Comparison of ENCODE assay signal across 31 cellular contexts in the genomic region with DNA sequence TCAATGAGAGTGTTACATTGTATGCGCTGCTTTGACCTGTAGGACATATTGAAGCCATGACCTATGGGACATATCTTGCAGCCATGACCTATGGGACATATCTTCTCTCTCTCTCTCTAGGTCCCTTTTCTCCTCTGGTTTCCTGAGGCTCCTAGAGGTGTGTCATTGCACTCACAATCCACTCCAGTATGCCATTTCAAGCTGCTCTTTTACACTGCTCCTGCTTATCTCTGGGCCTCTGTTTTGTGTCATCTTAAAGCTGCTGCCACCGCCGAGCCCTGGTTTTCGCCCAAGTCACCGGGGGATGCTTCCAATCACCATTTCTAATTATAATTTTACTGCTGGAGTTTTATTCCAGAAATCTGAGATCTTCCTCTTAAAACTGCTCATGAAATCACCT.
"Had no signal": no experiment of that assay in that cellular context is flagged by ENCODE, and none has a peak within 500 bp of the region (broad histone marks: within the 10 kb centered on the region; RNA-seq: fewer than 3 reads in every experiment).

No MANE protein-coding gene starts in this region.

- DNase-seq: activated CD4-positive, alpha-beta T cell treated with anti-CD3 and anti-CD28 coated beads for 1 hour; activated CD4-positive, alpha-beta T cell treated with anti-CD3 and anti-CD28 coated beads for 48 hours; activated CD4-positive, alpha-beta T cell treated with anti-CD3 and anti-CD28 coated beads, Interleukin-2, amount 50 U/mL, for 1 hour; activated CD4-positive, alpha-beta T cell treated with anti-CD3 and anti-CD28 coated beads, Interleukin-2, amount 50 U/mL, for 48 hours; activated CD8-positive, alpha-beta memory T cell treated with anti-CD3 and anti-CD28 coated beads, Interleukin-2, amount 50 U/mL, for 48 hours; activated CD8-positive, alpha-beta T cell treated with anti-CD3 and anti-CD28 coated beads, Interleukin-2, amount 10 ng/mL, durations not matched to agents 7 days and 5 days; activated gamma-delta T cell; activated naive CD4-positive, alpha-beta T cell; activated naive CD4-positive, alpha-beta T cell treated with anti-CD3 and anti-CD28 coated beads, Interleukin-2, amount 10 ng/mL, durations not matched to agents 7 days and 5 days; activated naive CD8-positive, alpha-beta T cell treated with anti-CD3 and anti-CD28 coated beads, Interleukin-2, amount 10 ng/mL, durations not matched to agents 7 days and 5 days; activated T-cell treated with anti-CD3 and anti-CD28 coated beads for 4 hours; activated T-cell treated with anti-CD3 and anti-CD28 coated beads, Interleukin-2, amount 50 U/mL, for 24 hours; activated T-cell treated with anti-CD3 and anti-CD28 coated beads, Interleukin-2, amount 50 U/mL, for 72 hours; caudate nucleus; cortex of kidney; effector CD8-positive, alpha-beta T cell; esophagus squamous epithelium; foreskin melanocyte; hippocampal formation; T-helper 2 cell had no signal

- ATAC-seq: activated CD8-positive, alpha-beta T cell treated with anti-CD3 and anti-CD28 coated beads, Interleukin-2, amount 10 ng/mL, durations not matched to agents 7 days and 5 days; activated naive CD4-positive, alpha-beta T cell treated with anti-CD3 and anti-CD28 coated beads, Interleukin-2, amount 50 U/mL, for 72 hours; activated T-cell treated with anti-CD3 and anti-CD28 coated beads, Interleukin-2, amount 50 U/mL, for 72 hours; gastroesophageal sphincter; WTC11 had no signal

- FAIRE-seq: colon, endometrium, endothelial cell of umbilical vein, TTC549 had no signal

- H3K27me3 ChIP-seq: ascending aorta, breast epithelium, esophagus squamous epithelium, gastroesophageal sphincter had no signal

- H3K27ac ChIP-seq: ascending aorta, breast epithelium, epithelial cell of prostate, esophagus squamous epithelium, gastroesophageal sphincter, VCaP had no signal

- H3K4me3 ChIP-seq: ascending aorta, breast epithelium, esophagus squamous epithelium, gastroesophageal sphincter had no signal

- H3K4me1 ChIP-seq: ascending aorta, breast epithelium, esophagus squamous epithelium, gastroesophageal sphincter had no signal

- H3K9me3 ChIP-seq: ascending aorta, breast epithelium, esophagus squamous epithelium, gastroesophageal sphincter had no signal

- H3K36me3 ChIP-seq: ascending aorta, breast epithelium, esophagus squamous epithelium, gastroesophageal sphincter had no signal
